Comparison of ENCODE assay signal across 3 cellular contexts in genomic region chr17:36910513-36910912, GRCh38.
A peak's percentile ranks its signal among the peaks of the same experiment; 100 is the strongest.
TF ChIP-seq lines count a peak whose summit lies in the region.

No MANE protein-coding gene starts in this region.

TF ChIP-seq in A549, 52 proteins besides CTCF, POLR2A, EP300 and RAD21 (continued from another document):
- peak; percentile 21; the same call in 1 of the 2 replicates for TF ChIP-seq KDM1A (IDR thresholded peaks at IDR 0.05; ENCODE audit: low read depth)
- no peak for TF ChIP-seq CBX8 (IDR thresholded peaks at IDR 0.05)
- no peak for TF ChIP-seq FOSL2 (IDR thresholded peaks at IDR 0.05)
- TF ChIP-seq FOSL2 (CRISPR knock-in tag; IDR thresholded peaks at IDR 0.05), result no peak

TF ChIP-seq in HEK293, 187 proteins besides CTCF, POLR2A, EP300 and RAD21 (continued from another document):
- TF ChIP-seq ZNF768 (tag by site-specific recombination; IDR thresholded peaks at IDR 0.05) (peak; percentile 61; the same call in 1 of the 2 replicates), ZNF473 (tag by site-specific recombination; IDR thresholded peaks at IDR 0.05) (no peak), ZFP41 (tag by site-specific recombination; IDR thresholded peaks at IDR 0.05; ENCODE audit: borderline replicate concordance) (no peak), ZNF600 (tag by site-specific recombination; IDR thresholded peaks at IDR 0.05) (no peak), ZNF221 (tag by site-specific recombination; IDR thresholded peaks at IDR 0.05; ENCODE audit: borderline replicate concordance) (no peak), ZNF24 (tag by site-specific recombination; IDR thresholded peaks at IDR 0.05) (no peak), ZNF670 (tag by site-specific recombination; IDR thresholded peaks at IDR 0.05; ENCODE audit: low read depth) (no peak)

TF ChIP-seq in H1, 55 proteins besides CTCF, POLR2A, EP300 and RAD21:
- TF ChIP-seq EZH2 (IDR thresholded peaks at IDR 0.05; ENCODE audit: low read depth, low read length, severe bottlenecking) (no peak), KDM1A (IDR thresholded peaks at IDR 0.05; ENCODE audit: borderline replicate concordance, low read length) (peak; percentile 88; the same call in 1 of the 2 replicates)
